In the genomic region with DNA sequence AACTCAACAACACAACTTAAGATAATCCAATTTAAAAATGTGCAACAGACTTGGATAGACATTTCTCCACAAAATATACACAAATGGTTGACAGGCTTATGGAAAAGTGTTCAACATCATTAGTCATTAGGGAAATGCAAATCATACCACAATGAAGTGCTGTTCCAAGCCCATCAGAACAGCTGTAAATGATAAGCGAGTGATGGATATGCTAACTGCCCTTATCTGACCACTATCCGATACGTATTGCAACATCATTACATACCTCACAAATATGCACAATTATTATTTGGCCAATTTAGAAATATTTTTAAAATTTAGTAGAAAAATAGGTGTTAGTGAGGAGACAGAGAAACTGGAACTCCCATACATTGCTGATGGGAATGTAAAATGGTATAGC, we compare ENCODE assay signal across 17 cellular contexts.
A peak's percentile ranks its signal among the peaks of the same experiment; 100 is the strongest.
DNase-seq lines count a peak whose midpoint lies in the region; TF ChIP-seq lines count a peak whose summit lies in the region.
"Had no signal": no experiment of that assay in that cellular context is flagged by ENCODE, and none has a peak within 500 bp of the region (broad histone marks: within the 10 kb centered on the region; RNA-seq: fewer than 3 reads in every experiment).

No MANE protein-coding gene starts in this region.

- H3K4me1 ChIP-seq in colonic mucosa = no peaks in the 10 kb centered on the region
- H3K4me1 ChIP-seq: BE2C had no signal

- H3K9ac ChIP-seq in colonic mucosa (ENCODE audit: low read depth in 2 of 2, low read length in 2 of 2) = no peak overlapping the region

- DNase-seq in AG10803 (ENCODE audit: low read depth) (peak; percentile 34), amniotic epithelial cell (ENCODE audit: low read depth) (peak; percentile 86), fibroblast of mammary gland (ENCODE audit: low read depth) (peak; percentile 31), iris pigment epithelial cell (ENCODE audit: low read depth) (peak; percentile 63), NCI-H2196 (lab: John Stamatoyannopoulos, UW; ENCODE audit: unreplicated experiment) (no peak), colonic mucosa (no peak), iPS-NIHi11 (ENCODE audit: low spot score) (no peak)
- DNase-seq: 8988T; BE2C; C1 segment of cervical spinal cord; CD4-positive, CD25-positive, alpha-beta regulatory T cell; CD8-positive, alpha-beta memory T cell; COR-L47; DMS 273 treated with DMSO at 0.1 percent for 48 hours; DND-41; EL; H9 had no signal

- no peaks in the 10 kb centered on the region for H3K36me3 ChIP-seq in colonic mucosa
- H3K36me3 ChIP-seq: BE2C had no signal

- TF ChIP-seq CTCF in AG10803 (conservative IDR thresholded peaks at IDR 0.05; ENCODE audit: low read length) (no peak), fibroblast of mammary gland (conservative IDR thresholded peaks at IDR 0.05; ENCODE audit: control insufficient read depth, insufficient read depth, low read depth, low read length) (no peak), colonic mucosa (IDR thresholded peaks at IDR 0.05) (no peak)

- no peak overlapping the region for H3K27ac ChIP-seq in colonic mucosa

- no peaks in the 10 kb centered on the region for H3K9me3 ChIP-seq in colonic mucosa
- H3K9me3 ChIP-seq: BE2C had no signal

- no peaks in the 10 kb centered on the region for H3K27me3 ChIP-seq in colonic mucosa
- H3K27me3 ChIP-seq: BE2C had no signal

- intact Hi-C loops in colonic mucosa (cut with DNase I) = no loop called here

- H3K4me3 ChIP-seq in AG10803 (ENCODE audit: low read length) (no peak overlapping the region), fibroblast of mammary gland (ENCODE audit: control insufficient read depth, low read depth, low read length) (no peak overlapping the region), colonic mucosa (no peak overlapping the region)

Comparison
In these comparisons a context has a peak if more than half of its experiments do, and no peak if none do; other contexts are left out.
1. DNase-seq: peak in AG10803 (single experiment), amniotic epithelial cell (single experiment), fibroblast of mammary gland (single experiment) and iris pigment epithelial cell (single experiment); none in NCI-H2196 (single experiment), colonic mucosa (single experiment) and iPS-NIHi11 (single experiment).